In the genomic region with DNA sequence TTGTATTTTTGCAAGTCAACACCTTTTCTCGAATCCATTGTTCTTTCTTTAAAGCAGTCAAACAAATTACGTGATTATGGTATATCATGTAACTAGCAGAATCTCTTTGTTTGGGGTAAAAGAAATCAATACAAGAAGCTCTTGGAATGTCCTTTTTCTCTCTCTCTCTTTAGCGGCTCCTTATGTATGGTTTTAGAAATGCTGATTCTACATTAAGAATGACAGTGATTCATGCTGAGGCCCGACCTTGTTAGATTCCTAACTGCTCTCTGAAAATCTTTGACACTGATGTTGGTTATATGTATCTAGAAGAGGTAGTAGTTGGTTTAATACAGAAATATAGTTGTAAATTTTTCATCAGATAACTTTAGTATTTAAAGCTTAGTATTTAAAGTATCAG, we compare ENCODE assay signal across 2 cellular contexts.
A peak's percentile ranks its signal among the peaks of the same experiment; 100 is the strongest.
TF ChIP-seq lines count a peak whose summit lies in the region.

No MANE protein-coding gene starts in this region.

TF ChIP-seq in H1, 55 proteins besides CTCF, POLR2A, EP300 and RAD21:
- no peak for TF ChIP-seq CHD1 (IDR thresholded peaks at IDR 0.05; ENCODE audit: low read depth, low read length)
- TF ChIP-seq TEAD4 (IDR thresholded peaks at IDR 0.05; ENCODE audit: low read depth, low read length), result 0 out of 2 replicates have a peak, but pooled peaks have one; percentile 13
- no peak for TF ChIP-seq SAP30 (IDR thresholded peaks at IDR 0.05; ENCODE audit: insufficient read depth, insufficient replicate concordance, low read length)
- TF ChIP-seq SP1 (IDR thresholded peaks at IDR 0.05; ENCODE audit: low read depth, low read length), result 0 out of 2 replicates have a peak, but pooled peaks have one; percentile 23
- TF ChIP-seq MAFK (IDR thresholded peaks at IDR 0.05; ENCODE audit: low read depth, low read length), result peak; percentile 64

TF ChIP-seq in SK-N-SH, 30 proteins besides CTCF, POLR2A, EP300 and RAD21:
- TF ChIP-seq JUND (IDR thresholded peaks at IDR 0.05) (no peak), GATA2 (CRISPR knock-in tag; IDR thresholded peaks at IDR 0.05) (no peak)
TF ChIP-seq in SK-N-SH: peak in this region for 0.
